Comparison of ENCODE assay signal across 14 cellular contexts in genomic region chr17:77833769-77834168, GRCh38.
DNase-seq lines count a peak whose midpoint lies in the region; ATAC-seq and TF ChIP-seq lines count a peak whose summit lies in the region.
"Had no signal": no experiment of that assay in that cellular context is flagged by ENCODE, and none has a peak within 500 bp of the region (broad histone marks: within the 10 kb centered on the region; RNA-seq: fewer than 3 reads in every experiment).

No MANE protein-coding gene starts in this region.

- no peak overlapping the region for H3K4me3 ChIP-seq in BLaER1 treated with 17β-estradiol and CSF1 and Interleukin-3, amounts not matched to agents 10 nM and 100 nM
- H3K4me3 ChIP-seq in ascending aorta (no peak overlapping the region), psoas muscle (no peak overlapping the region)

- peaks cover 0 to 6% (median 0%) of the 10 kb centered on the region in 11 experiments; a peak in 3 of 22 replicates for H3K9me3 ChIP-seq in BLaER1 treated with 17β-estradiol and CSF1 and Interleukin-3, amounts not matched to agents 10 nM and 100 nM (replicated peaks in 1 of 11)
- no peaks in the 10 kb centered on the region for H3K9me3 ChIP-seq in ascending aorta
- H3K9me3 ChIP-seq in psoas muscle = no peaks in the 10 kb centered on the region

- no peak overlapping the region for H3K9ac ChIP-seq in BLaER1 treated with 17β-estradiol and CSF1 and Interleukin-3, amounts not matched to agents 10 nM and 100 nM

- no peak for ATAC-seq in activated T-cell treated with anti-CD3 and anti-CD28 coated beads, Interleukin-2, amount 50 U/mL, for 72 hours (replicated peaks in 1 of 2)
- no peak for ATAC-seq in psoas muscle

- H3K4me3 Mint-ChIP-seq in activated T-cell treated with anti-CD3 and anti-CD28 coated beads, Interleukin-2, amount 50 U/mL, for 24 hours = no peak overlapping the region
- peak overlapping the region in 1 of 2 donors; percentile 67 for H3K4me3 Mint-ChIP-seq in activated T-cell treated with anti-CD3 and anti-CD28 coated beads, Interleukin-2, amount 50 U/mL, for 72 hours

- intact Hi-C loops in ascending aorta (cut with DNase I) (loop anchor here (5.0 kb wide), 2 partner anchors 231 to 516 kb away; a partner anchor contains a TSS), psoas muscle (cut with DNase I) (no loop called here)

- no peaks in the 10 kb centered on the region for H3K36me3 ChIP-seq in BLaER1 treated with 17β-estradiol and CSF1 and Interleukin-3, amounts not matched to agents 10 nM and 100 nM
- H3K36me3 ChIP-seq in ascending aorta = no peaks in the 10 kb centered on the region
- H3K36me3 ChIP-seq in psoas muscle (ENCODE audit: insufficient read depth in 1 of 2, low read depth in 1 of 2) = no peaks in the 10 kb centered on the region

- no peak overlapping the region for H3K27ac ChIP-seq in BLaER1 treated with 17β-estradiol and CSF1 and Interleukin-3, amounts not matched to agents 10 nM and 100 nM
- H3K27ac ChIP-seq in ascending aorta (peak overlapping the region; percentile 66 to 70), psoas muscle (peak overlapping the region; percentile 75)

- H3K27me3 ChIP-seq in BLaER1 treated with 17β-estradiol and CSF1 and Interleukin-3, amounts not matched to agents 10 nM and 100 nM = peaks cover 0 to 28% (median 0%) of the 10 kb centered on the region in 11 experiments; a peak in 3 of 22 replicates
- H3K27me3 ChIP-seq in ascending aorta (no peaks in the 10 kb centered on the region), psoas muscle (ENCODE audit: insufficient read depth in 3 of 3, low read length in 2 of 3) (no peaks in the 10 kb centered on the region)

- H4K20me1 ChIP-seq in BLaER1 treated with 17β-estradiol and CSF1 and Interleukin-3, amounts not matched to agents 10 nM and 100 nM = peaks cover 0 to 8% (median 0%) of the 10 kb centered on the region in 11 experiments; a peak in 1 of 22 replicates

- no peaks in the 10 kb centered on the region for H3K9me3 Mint-ChIP-seq in activated T-cell treated with anti-CD3 and anti-CD28 coated beads, Interleukin-2, amount 50 U/mL, for 24 hours
- peaks cover 0 to 5% of the 10 kb centered on the region in 2 donors for H3K9me3 Mint-ChIP-seq in activated T-cell treated with anti-CD3 and anti-CD28 coated beads, Interleukin-2, amount 50 U/mL, for 72 hours
- H3K9me3 Mint-ChIP-seq: HFFc6 had no signal

- peaks cover 51% of the 10 kb centered on the region for H3K4me1 Mint-ChIP-seq in activated T-cell treated with anti-CD3 and anti-CD28 coated beads, Interleukin-2, amount 50 U/mL, for 24 hours (ENCODE audit: low read depth)
- peaks cover 62% of the 10 kb centered on the region for H3K4me1 Mint-ChIP-seq in activated T-cell treated with anti-CD3 and anti-CD28 coated beads, Interleukin-2, amount 50 U/mL, for 72 hours (ENCODE audit: low read depth)

- peak overlapping the region in 8 of 11 experiments; percentile 7 to 72 (median 64); a peak in 8 of 22 replicates for H3K4me2 ChIP-seq in BLaER1 treated with 17β-estradiol and CSF1 and Interleukin-3, amounts not matched to agents 10 nM and 100 nM

- TF ChIP-seq CTCF in ascending aorta (IDR thresholded peaks at IDR 0.05) (no peak), psoas muscle (IDR thresholded peaks at IDR 0.05) (no peak)

- 63 to 81% (median 71%) methylated on average over 5 of the region's 5 CpGs for WGBS in psoas muscle, 3 donors

- DNase-seq in activated T-cell treated with anti-CD3 and anti-CD28 coated beads, Interleukin-2, amount 50 U/mL, for 24 hours = peak; percentile 26
- DNase-seq in activated T-cell treated with anti-CD3 and anti-CD28 coated beads, Interleukin-2, amount 50 U/mL, for 72 hours = no peak
- peak in 1 of 2 donors; percentile 25 for DNase-seq in ascending aorta (ENCODE audit: low spot score in 2 of 2)
- DNase-seq in psoas muscle = peak in 1 of 2 donors; percentile 23
- no peak for DNase-seq in medulla oblongata (ENCODE audit: extremely low spot score)
- no peak for DNase-seq in retina
- no peak for DNase-seq in stimulated activated naive CD4-positive, alpha-beta T cell treated with Interleukin-2 at 50 U/mL for 16 hours (lab: John Stamatoyannopoulos, UW)
- DNase-seq: COR-L47, NCI-H1436, NCI-H2029 treated with DMSO at 0.1 percent for 48 hours, NCI-H510A had no signal

- no peak overlapping the region for H3K27ac Mint-ChIP-seq in activated T-cell treated with anti-CD3 and anti-CD28 coated beads, Interleukin-2, amount 50 U/mL, for 24 hours
- H3K27ac Mint-ChIP-seq in activated T-cell treated with anti-CD3 and anti-CD28 coated beads, Interleukin-2, amount 50 U/mL, for 72 hours = no peak overlapping the region
- H3K27ac Mint-ChIP-seq: HFFc6 had no signal

- H3K36me3 Mint-ChIP-seq in activated T-cell treated with anti-CD3 and anti-CD28 coated beads, Interleukin-2, amount 50 U/mL, for 24 hours (ENCODE audit: low read depth) = no peaks in the 10 kb centered on the region
- peaks cover 6 to 7% of the 10 kb centered on the region in 2 donors for H3K36me3 Mint-ChIP-seq in activated T-cell treated with anti-CD3 and anti-CD28 coated beads, Interleukin-2, amount 50 U/mL, for 72 hours (ENCODE audit: insufficient read depth in 2 of 2)
- H3K36me3 Mint-ChIP-seq: CD14-positive monocyte had no signal

- H3K4me1 ChIP-seq in BLaER1 treated with 17β-estradiol and CSF1 and Interleukin-3, amounts not matched to agents 10 nM and 100 nM = peaks cover 31 to 56% (median 45%) of the 10 kb centered on the region in 10 experiments
- H3K4me1 ChIP-seq in ascending aorta (peaks cover 18 to 40% of the 10 kb centered on the region in 2 donors), psoas muscle (peaks cover 27% of the 10 kb centered on the region)

- H3K27me3 Mint-ChIP-seq in activated T-cell treated with anti-CD3 and anti-CD28 coated beads, Interleukin-2, amount 50 U/mL, for 24 hours = peaks cover 3% of the 10 kb centered on the region
- H3K27me3 Mint-ChIP-seq in activated T-cell treated with anti-CD3 and anti-CD28 coated beads, Interleukin-2, amount 50 U/mL, for 72 hours (ENCODE audit: low read depth) = peaks cover 8% of the 10 kb centered on the region

Comparison
In these comparisons a context has a peak if more than half of its experiments do, and no peak if none do; other contexts are left out.
1. H3K27ac ChIP-seq: peak in ascending aorta (2 of 2) and psoas muscle (single experiment); none in BLaER1 treated with 17β-estradiol and CSF1 and Interleukin-3, amounts not matched to agents 10 nM and 100 nM (0 of 11).